ENCODE assay signal across 28 cellular contexts in the genomic region with DNA sequence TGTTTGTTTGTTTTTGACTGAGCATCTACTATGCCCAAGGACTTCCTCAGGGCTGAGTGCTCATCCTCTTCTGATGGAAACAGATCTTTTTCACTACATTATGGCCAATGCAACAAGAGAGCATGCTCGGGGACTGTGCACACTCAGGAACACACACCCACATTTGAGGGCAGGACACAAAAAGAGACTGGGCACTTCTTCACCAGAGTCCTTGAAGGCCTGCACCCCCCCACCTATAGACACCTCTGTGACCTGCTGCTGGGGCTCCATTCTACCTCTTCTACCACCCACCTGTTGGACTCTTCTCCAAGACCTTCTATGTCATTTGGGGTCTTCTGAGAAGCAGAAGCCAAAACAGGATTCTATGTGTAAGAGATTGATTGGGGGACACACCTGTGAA.
"Had no signal": no experiment of that assay in that cellular context is flagged by ENCODE, and none has a peak within 500 bp of the region (broad histone marks: within the 10 kb centered on the region; RNA-seq: fewer than 3 reads in every experiment).

No MANE protein-coding gene starts in this region.

- H3K4me1 Mint-ChIP-seq: endodermal cell, immature natural killer cell, naive B cell had no signal

- H3K4me3 ChIP-seq: coronary artery, esophagus squamous epithelium, gastrocnemius medialis, heart right ventricle, hepatocyte, left ventricle myocardium inferior, lower lobe of right lung, mucosa of descending colon had no signal

- H3K9me3 Mint-ChIP-seq: effector memory CD8-positive, alpha-beta T cell had no signal

- H3K9me3 ChIP-seq: esophagus squamous epithelium, gastrocnemius medialis, heart right ventricle, left ventricle myocardium inferior, lower lobe of right lung, mucosa of descending colon had no signal

- H3K27ac ChIP-seq: coronary artery, epithelial cell of prostate, esophagus squamous epithelium, gastrocnemius medialis, heart right ventricle, hepatocyte, left ventricle myocardium inferior, lower lobe of right lung had no signal

- H3K36me3 ChIP-seq: esophagus squamous epithelium, gastrocnemius medialis, heart right ventricle, left ventricle myocardium inferior, lower lobe of right lung had no signal

- H3K4me3 Mint-ChIP-seq: effector memory CD8-positive, alpha-beta T cell; endodermal cell; immature natural killer cell; mesothelial cell of epicardium; naive B cell had no signal

- ATAC-seq: effector memory CD8-positive, alpha-beta T cell; esophagus mucosa; gastrocnemius medialis; left colon; left lobe of liver; lower lobe of right lung; mucosa of descending colon had no signal

- H3K36me3 Mint-ChIP-seq: immature natural killer cell, mesothelial cell of epicardium had no signal

- H3K27me3 ChIP-seq: gastrocnemius medialis had no signal

- H3K27ac Mint-ChIP-seq: effector memory CD8-positive, alpha-beta T cell; endodermal cell; immature natural killer cell; mesothelial cell of epicardium; naive B cell had no signal

- DNase-seq: effector CD8-positive, alpha-beta T cell; effector memory CD8-positive, alpha-beta T cell; endodermal cell; erythroblast; esophagus squamous epithelium; foreskin fibroblast; foreskin melanocyte; gastrocnemius medialis; glutamatergic neuron; head of caudate nucleus; heart right ventricle; hypothalamus; immature natural killer cell; islet precursor cell; kidney; kidney glomerular epithelial cell; left colon; left ventricle myocardium inferior; lower lobe of right lung; mesenchymal stem cell; mucosa of descending colon; naive B cell had no signal

- H3K79me2 ChIP-seq: hepatocyte had no signal

- H2AFZ ChIP-seq: hepatocyte had no signal

- H3K4me2 ChIP-seq: hepatocyte had no signal

- H3K4me1 ChIP-seq: gastrocnemius medialis, left ventricle myocardium inferior, lower lobe of right lung had no signal
